Comparison of ENCODE assay signal across 18 cellular contexts in the genomic region with DNA sequence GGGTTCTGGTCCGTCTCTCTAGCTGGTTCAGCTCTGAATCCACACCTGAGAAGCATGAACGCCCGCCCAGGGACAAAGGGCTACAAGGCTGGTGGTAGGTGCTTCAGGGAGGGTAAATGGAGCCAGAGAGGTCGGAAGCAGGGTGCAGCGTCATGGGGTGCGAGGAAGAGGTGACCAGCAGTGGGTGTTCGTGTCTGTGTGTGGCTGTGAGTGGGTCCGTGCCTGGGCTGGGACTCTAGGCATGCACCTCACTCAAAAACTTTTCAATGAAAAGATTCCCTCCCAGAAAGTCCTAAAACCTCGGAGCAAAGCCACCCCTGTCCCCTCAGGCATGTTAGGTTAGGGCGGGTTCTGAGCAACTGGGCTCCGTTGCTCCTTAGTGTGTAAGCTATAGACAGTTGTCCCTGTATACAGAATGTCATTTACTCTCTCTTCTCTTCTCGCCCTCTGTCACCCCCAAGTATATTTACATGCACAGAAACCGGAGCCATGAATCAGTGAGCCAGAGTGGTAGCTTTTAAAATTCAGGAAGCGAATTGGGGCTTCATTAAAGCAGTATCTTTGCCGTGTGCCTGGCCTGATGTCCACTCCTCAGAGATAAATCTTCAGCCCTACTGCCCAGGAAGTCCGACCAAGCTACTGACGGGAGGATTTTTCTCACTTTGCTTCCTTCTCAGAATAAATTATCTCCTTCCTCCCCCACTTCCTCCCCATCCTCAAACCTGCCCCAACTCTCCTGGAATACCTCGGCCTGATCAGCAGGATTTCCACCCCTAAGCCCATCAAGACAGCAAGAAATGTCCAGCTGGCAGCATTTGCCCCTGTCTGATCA. TPM values are rescaled to one million over a fixed set of nuclear protein-coding genes. Genes with fewer than 3 reads are reported as not detected.
DNase-seq lines count a peak whose midpoint lies in the region; ATAC-seq and TF ChIP-seq lines count a peak whose summit lies in the region.
"Had no signal": no experiment of that assay in that cellular context is flagged by ENCODE, and none has a peak within 500 bp of the region (broad histone marks: within the 10 kb centered on the region; RNA-seq: fewer than 3 reads in every experiment).

No MANE protein-coding gene starts in this region.

- TF ChIP-seq CTCF in endothelial cell (IDR thresholded peaks at IDR 0.05; ENCODE audit: unreplicated experiment) (no peak), osteoblast (IDR thresholded peaks at IDR 0.05; ENCODE audit: extremely low read depth, low read depth, low read length) (no peak), uterus (IDR thresholded peaks at IDR 0.05) (no peak)

- H3K4me1 ChIP-seq in osteoblast (ENCODE audit: insufficient read depth, low read length) (no peaks in the 10 kb centered on the region), uterus (no peaks in the 10 kb centered on the region)

- H3K27ac Mint-ChIP-seq in activated CD4-positive, alpha-beta T cell treated with anti-CD3 and anti-CD28 coated beads, Interleukin-2, amount 10 ng/mL, durations not matched to agents 24 days and 14 days = no peak overlapping the region
- no peak overlapping the region for H3K27ac Mint-ChIP-seq in endothelial cell (ENCODE audit: unreplicated experiment)

- H3K9me3 ChIP-seq in osteoblast (ENCODE audit: low read depth, low read length) (no peaks in the 10 kb centered on the region), uterus (no peaks in the 10 kb centered on the region)
- H3K9me3 ChIP-seq: adrenal gland, gastroesophageal sphincter, MG63, psoas muscle had no signal

- intact Hi-C loops in activated CD4-positive, alpha-beta T cell treated with anti-CD3 and anti-CD28 coated beads, Interleukin-2, amount 10 ng/mL, durations not matched to agents 24 days and 14 days (cut with micrococcal nuclease) = loop anchor here (1.0 to 10.0 kb wide), 3 partner anchors 10 to 1263 kb away; no protein-coding TSS in a partner anchor
- intact Hi-C loops in uterus (cut with DNase I; ENCODE audit: low total_unique reads) = no loop called here

- H3K27ac ChIP-seq in osteoblast (ENCODE audit: low read depth, low read length) (no peak overlapping the region), uterus (no peak overlapping the region)
- H3K27ac ChIP-seq: adrenal gland, gastroesophageal sphincter, psoas muscle had no signal

- H2AFZ ChIP-seq in osteoblast (ENCODE audit: low read length) = no peak overlapping the region

- H3K4me3 ChIP-seq in H7 (ENCODE audit: insufficient read depth, low read depth, low read length) (no peak overlapping the region), osteoblast (ENCODE audit: insufficient read depth, low read length) (no peak overlapping the region), uterus (no peak overlapping the region)
- H3K4me3 ChIP-seq: adrenal gland, gastroesophageal sphincter, MG63, psoas muscle had no signal

- in situ Hi-C loops in G401 (cut with HindIII; ENCODE audit: low sequenced_read_pairs) = no loop called here

- no peak overlapping the region for H3K4me2 ChIP-seq in osteoblast (ENCODE audit: insufficient read depth, low read length)

- H3K27me3 ChIP-seq in H7 (ENCODE audit: control insufficient read depth, insufficient read depth, low read length) = peaks cover 100% of the 10 kb centered on the region
- peaks cover 98% of the 10 kb centered on the region for H3K27me3 ChIP-seq in osteoblast (ENCODE audit: insufficient read depth, low read length)
- H3K27me3 ChIP-seq in uterus = peaks cover 16 to 98% of the 10 kb centered on the region in 2 donors

- no peaks in the 10 kb centered on the region for H4K20me1 ChIP-seq in osteoblast (ENCODE audit: insufficient read depth, low read length)

- DNase-seq in activated CD4-positive, alpha-beta T cell treated with anti-CD3 and anti-CD28 coated beads, Interleukin-2, amount 10 ng/mL, durations not matched to agents 24 days and 14 days = peak; percentile 60
- DNase-seq in activated CD4-positive, alpha-beta T cell treated with anti-CD3 and anti-CD28 coated beads, Interleukin-2, amount 50 U/mL, for 4 hours = no peak
- peak; percentile 41 for DNase-seq in H7
- DNase-seq in endothelial cell (ENCODE audit: low spot score) = no peak
- DNase-seq in osteoblast (ENCODE audit: insufficient read length, low spot score, missing footprints) = peak; percentile 76
- no peak for DNase-seq in uterus
- no peak for DNase-seq in G401 (ENCODE audit: low spot score)
- DNase-seq: activated CD8-positive, alpha-beta memory T cell treated with anti-CD3 and anti-CD28 coated beads, Interleukin-2, amount 50 U/mL, for 48 hours; adrenal gland; cerebellar nuclear complex; MG63; NCI-H2029 treated with DMSO at 0.1 percent for 48 hours; NCI-H524; OCI-M1; psoas muscle had no signal

- H3K27me3 Mint-ChIP-seq in activated CD4-positive, alpha-beta T cell treated with anti-CD3 and anti-CD28 coated beads, Interleukin-2, amount 10 ng/mL, durations not matched to agents 24 days and 14 days = peaks cover 95% of the 10 kb centered on the region
- H3K27me3 Mint-ChIP-seq in endothelial cell (ENCODE audit: unreplicated experiment) = peaks cover 49% of the 10 kb centered on the region

- H3K4me1 Mint-ChIP-seq in activated CD4-positive, alpha-beta T cell treated with anti-CD3 and anti-CD28 coated beads, Interleukin-2, amount 10 ng/mL, durations not matched to agents 24 days and 14 days = peaks cover 40% of the 10 kb centered on the region
- H3K4me1 Mint-ChIP-seq in endothelial cell (ENCODE audit: unreplicated experiment) = peaks cover 68% of the 10 kb centered on the region

- peaks cover 9% of the 10 kb centered on the region for H3K9me3 Mint-ChIP-seq in activated CD4-positive, alpha-beta T cell treated with anti-CD3 and anti-CD28 coated beads, Interleukin-2, amount 10 ng/mL, durations not matched to agents 24 days and 14 days
- no peaks in the 10 kb centered on the region for H3K9me3 Mint-ChIP-seq in endothelial cell (ENCODE audit: unreplicated experiment)

- ATAC-seq in GM21825 (IDR thresholded peaks at IDR 0.05; ENCODE audit: unreplicated experiment) = no peak
- ATAC-seq: gastroesophageal sphincter, psoas muscle had no signal

- no peak overlapping the region for H3K4me3 Mint-ChIP-seq in activated CD4-positive, alpha-beta T cell treated with anti-CD3 and anti-CD28 coated beads, Interleukin-2, amount 10 ng/mL, durations not matched to agents 24 days and 14 days
- H3K4me3 Mint-ChIP-seq in endothelial cell (ENCODE audit: unreplicated experiment) = peak overlapping the region; percentile 76

- H3K36me3 Mint-ChIP-seq in activated CD4-positive, alpha-beta T cell treated with anti-CD3 and anti-CD28 coated beads, Interleukin-2, amount 10 ng/mL, durations not matched to agents 24 days and 14 days (ENCODE audit: low read depth) = peaks cover 12% of the 10 kb centered on the region
- no peaks in the 10 kb centered on the region for H3K36me3 Mint-ChIP-seq in endothelial cell (ENCODE audit: low read depth, unreplicated experiment)

- TF ChIP-seq POLR2A in uterus (IDR thresholded peaks at IDR 0.05) = no peak

- H3K79me2 ChIP-seq in osteoblast (ENCODE audit: insufficient read depth, low read length) = no peaks in the 10 kb centered on the region

- H3K36me3 ChIP-seq in H7 (replicated peaks; ENCODE audit: control insufficient read depth, insufficient read depth, low read length) (no peaks in the 10 kb centered on the region), osteoblast (ENCODE audit: insufficient read depth, low read length) (no peaks in the 10 kb centered on the region), uterus (no peaks in the 10 kb centered on the region)
- H3K36me3 ChIP-seq: adrenal gland, gastroesophageal sphincter, MG63 had no signal

RNA-seq across cellular contexts. Expression of gene GATA3, which starts 12.2 kb away (rescaled TPM):
- 79.7 and 81.0 TPM in 2 replicates for total RNA-seq in activated CD4-positive, alpha-beta T cell treated with anti-CD3 and anti-CD28 coated beads, Interleukin-2, amount 10 ng/mL, durations not matched to agents 24 days and 14 days
- total RNA-seq in H7 (2014; rRNA removed; shearing (Covaris generic)) = 0.11 and 1.1 TPM in 2 replicates
- total RNA-seq in endothelial cell (ENCODE audit: unreplicated experiment) (70.9 TPM), osteoblast (not detected in 2 replicates), uterus (1 to 10 TPM in 1 of 4 donors, under 1 TPM in 1, not detected in 2; 0.28 to 2.1 TPM)
- total RNA-seq in G401 (2014; rRNA removed; shearing (Covaris generic)) = not detected in 2 replicates
- total RNA-seq: SK-MEL-5 had no signal

Comparison
In these comparisons a context has a peak if more than half of its experiments do, and no peak if none do; other contexts are left out.
1. DNase-seq: peak in activated CD4-positive, alpha-beta T cell treated with anti-CD3 and anti-CD28 coated beads, Interleukin-2, amount 10 ng/mL, durations not matched to agents 24 days and 14 days (single experiment), H7 (single experiment) and osteoblast (single experiment); none in activated CD4-positive, alpha-beta T cell treated with anti-CD3 and anti-CD28 coated beads, Interleukin-2, amount 50 U/mL, for 4 hours (0 of 2), endothelial cell (single experiment), uterus (0 of 2) and G401 (single experiment).
2. RNA of gene GATA3, which starts 12.2 kb away (total RNA-seq): 79.7 to 81.0 TPM in activated CD4-positive, alpha-beta T cell treated with anti-CD3 and anti-CD28 coated beads, Interleukin-2, amount 10 ng/mL, durations not matched to agents 24 days and 14 days and 70.9 TPM in endothelial cell (single experiment); 0.11 to 1.1 TPM in H7, 0.28 to 2.1 TPM in uterus, not detected in osteoblast and not detected in G401; every median in the first group is over 10 times any median in the second.